Comparison of ENCODE assay signal across 27 cellular contexts in the genomic region with DNA sequence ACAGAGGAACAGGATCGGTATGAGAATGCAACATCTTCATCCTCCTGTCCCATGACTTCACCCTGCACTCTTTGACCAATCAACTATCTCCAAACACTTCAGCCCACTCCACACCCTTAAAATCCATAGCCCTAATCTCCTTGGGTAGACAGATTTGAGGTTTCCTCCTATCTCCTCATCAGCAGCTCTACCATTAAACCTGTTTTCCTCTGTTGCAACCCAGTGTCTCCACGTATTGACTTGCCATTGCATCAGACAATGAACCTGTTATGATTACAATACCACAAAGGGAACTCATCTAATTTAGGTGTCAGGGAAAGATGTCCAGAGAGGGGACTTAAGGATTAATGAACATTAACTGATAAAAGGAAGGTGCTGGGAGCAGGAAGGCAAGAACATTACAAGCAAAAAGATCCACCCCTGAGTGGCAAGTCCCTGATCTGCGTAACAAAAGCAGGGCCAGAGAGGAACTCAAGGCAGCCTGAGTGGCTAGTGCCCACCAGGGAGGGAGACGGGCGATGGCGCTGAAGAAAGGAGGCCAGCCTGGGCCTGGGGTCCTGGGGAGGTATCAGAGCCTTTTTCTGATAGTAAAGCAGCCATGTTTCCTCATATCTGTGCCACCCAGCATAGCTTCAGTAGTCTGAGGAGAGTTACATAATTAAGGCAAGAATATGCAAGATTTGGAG. TPM values are rescaled to one million over a fixed set of nuclear protein-coding genes. Genes with fewer than 3 reads are reported as not detected.
"Had no signal": no experiment of that assay in that cellular context is flagged by ENCODE, and none has a peak within 500 bp of the region (broad histone marks: within the 10 kb centered on the region; RNA-seq: fewer than 3 reads in every experiment).

No MANE protein-coding gene starts in this region.

- H3K27ac Mint-ChIP-seq: activated CD4-positive, alpha-beta T cell treated with anti-CD3 and anti-CD28 coated beads, Interleukin-2, amount 10 ng/mL, durations not matched to agents 7 days and 5 days; activated CD8-positive, alpha-beta T cell treated with anti-CD3 and anti-CD28 coated beads, Interleukin-2, amount 10 ng/mL, durations not matched to agents 7 days and 5 days; activated naive CD8-positive, alpha-beta T cell treated with anti-CD3 and anti-CD28 coated beads for 36 hours; activated T-cell treated with anti-CD3 and anti-CD28 coated beads, Interleukin-2, amount 50 U/mL, for 24 hours; activated T-helper 2 cell treated with anti-CD3 and anti-CD28 coated beads, Interferon-gamma antibody, Interleukin-2, Interleukin-4, amounts not matched to agents 10 μg/mL and 5 μg/mL and 100 μg/mL, durations not matched to agents 14 hours and 24 hours and 36 hours; natural killer cell treated with Interleukin-12 subunit alpha and Interleukin-12 subunit beta and Interleukin-15 and Interleukin-18, amount 100 ng/mL, for 72 hours; progenitor cell of endocrine pancreas; stimulated activated memory B cell treated with anti-CD40 and anti-IgM and Interleukin-4, amounts not matched to agents 10 μg/mL and 1 μg/mL and 100 μg/mL, for 72 hours had no signal

- H3K9me3 Mint-ChIP-seq: activated naive CD8-positive, alpha-beta T cell treated with anti-CD3 and anti-CD28 coated beads for 36 hours; activated T-cell treated with anti-CD3 and anti-CD28 coated beads, Interleukin-2, amount 50 U/mL, for 24 hours; activated T-helper 2 cell treated with anti-CD3 and anti-CD28 coated beads, Interferon-gamma antibody, Interleukin-2, Interleukin-4, amounts not matched to agents 10 μg/mL and 5 μg/mL and 100 μg/mL, durations not matched to agents 14 hours and 24 hours and 36 hours; natural killer cell treated with Interleukin-12 subunit alpha and Interleukin-12 subunit beta and Interleukin-15 and Interleukin-18, amount 100 ng/mL, for 72 hours; stimulated activated memory B cell treated with anti-CD40 and anti-IgM and Interleukin-4, amounts not matched to agents 10 μg/mL and 1 μg/mL and 100 μg/mL, for 72 hours had no signal

- H3K4me1 Mint-ChIP-seq: activated CD4-positive, alpha-beta T cell treated with anti-CD3 and anti-CD28 coated beads, Interleukin-2, amount 10 ng/mL, durations not matched to agents 7 days and 5 days; activated naive CD8-positive, alpha-beta T cell treated with anti-CD3 and anti-CD28 coated beads for 36 hours; stimulated activated memory B cell treated with anti-CD40 and anti-IgM and Interleukin-4, amounts not matched to agents 10 μg/mL and 1 μg/mL and 100 μg/mL, for 72 hours had no signal

- H3K4me3 Mint-ChIP-seq: activated CD4-positive, alpha-beta T cell treated with anti-CD3 and anti-CD28 coated beads, Interleukin-2, amount 10 ng/mL, durations not matched to agents 7 days and 5 days; activated CD8-positive, alpha-beta T cell treated with anti-CD3 and anti-CD28 coated beads, Interleukin-2, amount 10 ng/mL, durations not matched to agents 7 days and 5 days; activated naive CD8-positive, alpha-beta T cell treated with anti-CD3 and anti-CD28 coated beads for 36 hours; activated T-cell treated with anti-CD3 and anti-CD28 coated beads, Interleukin-2, amount 50 U/mL, for 24 hours; natural killer cell treated with Interleukin-12 subunit alpha and Interleukin-12 subunit beta and Interleukin-15 and Interleukin-18, amount 100 ng/mL, for 72 hours; stimulated activated memory B cell treated with anti-CD40 and anti-IgM and Interleukin-4, amounts not matched to agents 10 μg/mL and 1 μg/mL and 100 μg/mL, for 72 hours had no signal

- H3K27me3 Mint-ChIP-seq: activated CD4-positive, alpha-beta T cell treated with anti-CD3 and anti-CD28 coated beads, Interleukin-2, amount 10 ng/mL, durations not matched to agents 7 days and 5 days; activated naive CD8-positive, alpha-beta T cell treated with anti-CD3 and anti-CD28 coated beads for 36 hours; activated T-cell treated with anti-CD3 and anti-CD28 coated beads, Interleukin-2, amount 50 U/mL, for 24 hours; progenitor cell of endocrine pancreas had no signal

- H3K9me3 ChIP-seq: sigmoid colon, testis, vagina had no signal

- H3K4me1 ChIP-seq: foreskin keratinocyte, sigmoid colon, testis, vagina had no signal

- H3K27ac ChIP-seq: foreskin keratinocyte, sigmoid colon, testis, vagina had no signal

- H3K36me3 Mint-ChIP-seq: activated naive CD8-positive, alpha-beta T cell treated with anti-CD3 and anti-CD28 coated beads for 36 hours; natural killer cell treated with Interleukin-12 subunit alpha and Interleukin-12 subunit beta and Interleukin-15 and Interleukin-18, amount 100 ng/mL, for 72 hours; stimulated activated memory B cell treated with anti-CD40 and anti-IgM and Interleukin-4, amounts not matched to agents 10 μg/mL and 1 μg/mL and 100 μg/mL, for 72 hours had no signal

- DNase-seq: activated CD4-positive, alpha-beta T cell treated with anti-CD3 and anti-CD28 coated beads, Interleukin-2, amount 10 ng/mL, durations not matched to agents 7 days and 5 days; activated CD8-positive, alpha-beta T cell treated with anti-CD3 and anti-CD28 coated beads, Interleukin-2, amount 10 ng/mL, durations not matched to agents 7 days and 5 days; activated naive CD4-positive, alpha-beta T cell treated with Interleukin-2 at 50 U/mL for 16 hours; activated naive CD8-positive, alpha-beta T cell treated with anti-CD3 and anti-CD28 coated beads for 36 hours; activated T-cell treated with anti-CD3 and anti-CD28 coated beads, Interleukin-2, amount 50 U/mL, for 24 hours; central memory CD4-positive, alpha-beta T cell; dermis blood vessel endothelial cell; effector CD8-positive, alpha-beta T cell; foreskin keratinocyte; hippocampal formation; left ventricle myocardium superior; mammary epithelial cell; retina; sigmoid colon; stimulated activated CD4-positive, alpha-beta T cell treated with anti-CD3 and anti-CD28 coated beads, Interleukin-15, amount 100 ng/mL, for 24 hours; testis; trophoblast cell had no signal

- H3K27me3 ChIP-seq: foreskin keratinocyte, sigmoid colon, testis, vagina had no signal

- H3K36me3 ChIP-seq: sigmoid colon, vagina had no signal

- H3K4me3 ChIP-seq: sigmoid colon, smooth muscle cell, testis, vagina had no signal

RNA-seq across cellular contexts. Expression of gene AKAIN1, which starts 44.6 kb away (rescaled TPM):
- total RNA-seq: activated CD4-positive, alpha-beta T cell treated with anti-CD3 and anti-CD28 coated beads, Interleukin-2, amount 10 ng/mL, durations not matched to agents 7 days and 5 days; activated CD8-positive, alpha-beta T cell treated with anti-CD3 and anti-CD28 coated beads, Interleukin-2, amount 10 ng/mL, durations not matched to agents 7 days and 5 days; activated naive CD8-positive, alpha-beta T cell treated with anti-CD3 and anti-CD28 coated beads for 36 hours; activated T-helper 2 cell treated with anti-CD3 and anti-CD28 coated beads, Interferon-gamma antibody, Interleukin-2, Interleukin-4, amounts not matched to agents 10 μg/mL and 5 μg/mL and 100 μg/mL, durations not matched to agents 14 hours and 24 hours and 36 hours; astrocyte; dermis blood vessel endothelial cell; foreskin keratinocyte; left ventricle myocardium superior; mammary epithelial cell; natural killer cell treated with Interleukin-12 subunit alpha and Interleukin-12 subunit beta and Interleukin-15 and Interleukin-18, amount 100 ng/mL, for 72 hours; osteocyte; progenitor cell of endocrine pancreas; sigmoid colon; smooth muscle cell; T-helper 2 cell treated with Interferon-gamma antibody and Interleukin-4, amounts not matched to agents 100 ng/mL and 5 ng/mL, for 36 hours; testis; vagina had no signal
- polyA plus RNA-seq: esophagus, foreskin keratinocyte, mammary epithelial cell, smooth muscle cell had no signal
